Comparison of ENCODE assay signal across 1 cellular context in genomic region chr6:102798631-102799030, GRCh38.
TF ChIP-seq lines count a peak whose summit lies in the region.

No MANE protein-coding gene starts in this region.

TF ChIP-seq in GM23338, 12 proteins besides CTCF, POLR2A, EP300 and RAD21:
- TF ChIP-seq, protein P1, sequence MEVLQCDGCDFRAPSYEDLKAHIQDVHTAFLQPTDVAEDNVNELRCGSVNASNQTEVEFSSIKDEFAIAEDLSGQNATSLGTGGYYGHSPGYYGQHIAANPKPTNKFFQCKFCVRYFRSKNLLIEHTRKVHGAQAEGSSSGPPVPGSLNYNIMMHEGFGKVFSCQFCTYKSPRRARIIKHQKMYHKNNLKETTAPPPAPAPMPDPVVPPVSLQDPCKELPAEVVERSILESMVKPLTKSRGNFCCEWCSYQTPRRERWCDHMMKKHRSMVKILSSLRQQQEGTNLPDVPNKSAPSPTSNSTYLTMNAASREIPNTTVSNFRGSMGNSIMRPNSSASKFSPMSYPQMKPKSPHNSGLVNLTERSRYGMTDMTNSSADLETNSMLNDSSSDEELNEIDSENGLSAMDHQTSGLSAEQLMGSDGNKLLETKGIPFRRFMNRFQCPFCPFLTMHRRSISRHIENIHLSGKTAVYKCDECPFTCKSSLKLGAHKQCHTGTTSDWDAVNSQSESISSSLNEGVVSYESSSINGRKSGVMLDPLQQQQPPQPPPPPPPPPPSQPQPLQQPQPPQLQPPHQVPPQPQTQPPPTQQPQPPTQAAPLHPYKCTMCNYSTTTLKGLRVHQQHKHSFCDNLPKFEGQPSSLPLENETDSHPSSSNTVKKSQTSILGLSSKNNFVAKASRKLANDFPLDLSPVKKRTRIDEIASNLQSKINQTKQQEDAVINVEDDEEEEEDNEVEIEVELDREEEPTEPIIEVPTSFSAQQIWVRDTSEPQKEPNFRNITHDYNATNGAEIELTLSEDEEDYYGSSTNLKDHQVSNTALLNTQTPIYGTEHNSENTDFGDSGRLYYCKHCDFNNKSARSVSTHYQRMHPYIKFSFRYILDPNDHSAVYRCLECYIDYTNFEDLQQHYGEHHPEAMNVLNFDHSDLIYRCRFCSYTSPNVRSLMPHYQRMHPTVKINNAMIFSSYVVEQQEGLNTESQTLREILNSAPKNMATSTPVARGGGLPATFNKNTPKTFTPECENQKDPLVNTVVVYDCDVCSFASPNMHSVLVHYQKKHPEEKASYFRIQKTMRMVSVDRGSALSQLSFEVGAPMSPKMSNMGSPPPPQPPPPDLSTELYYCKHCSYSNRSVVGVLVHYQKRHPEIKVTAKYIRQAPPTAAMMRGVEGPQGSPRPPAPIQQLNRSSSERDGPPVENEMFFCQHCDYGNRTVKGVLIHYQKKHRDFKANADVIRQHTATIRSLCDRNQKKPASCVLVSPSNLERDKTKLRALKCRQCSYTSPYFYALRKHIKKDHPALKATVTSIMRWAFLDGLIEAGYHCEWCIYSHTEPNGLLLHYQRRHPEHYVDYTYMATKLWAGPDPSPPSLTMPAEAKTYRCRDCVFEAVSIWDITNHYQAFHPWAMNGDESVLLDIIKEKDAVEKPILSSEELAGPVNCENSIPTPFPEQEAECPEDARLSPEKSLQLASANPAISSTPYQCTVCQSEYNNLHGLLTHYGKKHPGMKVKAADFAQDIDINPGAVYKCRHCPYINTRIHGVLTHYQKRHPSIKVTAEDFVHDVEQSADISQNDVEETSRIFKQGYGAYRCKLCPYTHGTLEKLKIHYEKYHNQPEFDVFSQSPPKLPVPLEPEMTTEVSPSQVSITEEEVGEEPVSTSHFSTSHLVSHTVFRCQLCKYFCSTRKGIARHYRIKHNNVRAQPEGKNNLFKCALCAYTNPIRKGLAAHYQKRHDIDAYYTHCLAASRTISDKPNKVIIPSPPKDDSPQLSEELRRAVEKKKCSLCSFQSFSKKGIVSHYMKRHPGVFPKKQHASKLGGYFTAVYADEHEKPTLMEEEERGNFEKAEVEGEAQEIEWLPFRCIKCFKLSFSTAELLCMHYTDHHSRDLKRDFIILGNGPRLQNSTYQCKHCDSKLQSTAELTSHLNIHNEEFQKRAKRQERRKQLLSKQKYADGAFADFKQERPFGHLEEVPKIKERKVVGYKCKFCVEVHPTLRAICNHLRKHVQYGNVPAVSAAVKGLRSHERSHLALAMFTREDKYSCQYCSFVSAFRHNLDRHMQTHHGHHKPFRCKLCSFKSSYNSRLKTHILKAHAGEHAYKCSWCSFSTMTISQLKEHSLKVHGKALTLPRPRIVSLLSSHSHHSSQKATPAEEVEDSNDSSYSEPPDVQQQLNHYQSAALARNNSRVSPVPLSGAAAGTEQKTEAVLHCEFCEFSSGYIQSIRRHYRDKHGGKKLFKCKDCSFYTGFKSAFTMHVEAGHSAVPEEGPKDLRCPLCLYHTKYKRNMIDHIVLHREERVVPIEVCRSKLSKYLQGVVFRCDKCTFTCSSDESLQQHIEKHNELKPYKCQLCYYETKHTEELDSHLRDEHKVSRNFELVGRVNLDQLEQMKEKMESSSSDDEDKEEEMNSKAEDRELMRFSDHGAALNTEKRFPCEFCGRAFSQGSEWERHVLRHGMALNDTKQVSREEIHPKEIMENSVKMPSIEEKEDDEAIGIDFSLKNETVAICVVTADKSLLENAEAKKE (CRISPR knock-in tag; IDR thresholded peaks at IDR 0.05): peak; percentile 33; the same call in 1 of the 2 replicates
- TF ChIP-seq NANOG (IDR thresholded peaks at IDR 0.05; ENCODE audit: borderline replicate concordance): no peak
TF ChIP-seq in GM23338: peak in this region for 1.
